20 cellular contexts compared by ENCODE assay signal in genomic region chr6:141752677-141753076, GRCh38.
DNase-seq lines count a peak whose midpoint lies in the region; ATAC-seq and TF ChIP-seq lines count a peak whose summit lies in the region.
"Had no signal": no experiment of that assay in that cellular context is flagged by ENCODE, and none has a peak within 500 bp of the region (broad histone marks: within the 10 kb centered on the region; RNA-seq: fewer than 3 reads in every experiment).

No MANE protein-coding gene starts in this region.

- intact Hi-C loops in left lung (cut with DNase I) = no loop called here

- peak; percentile 74 for ATAC-seq in stimulated activated naive CD8-positive, alpha-beta T cell treated with anti-CD3 and anti-CD28 coated beads, Interleukin-15, amount 100 ng/mL, for 72 hours
- no peak for ATAC-seq in stimulated activated naive CD8-positive, alpha-beta T cell treated with anti-CD3 and anti-CD28 coated beads, Interleukin-15, Interleukin-2, amounts not matched to agents 100 U/mL and 50 U/mL, for 24 hours
- ATAC-seq in HG02571 (IDR thresholded peaks at IDR 0.05; ENCODE audit: unreplicated experiment) (peak; percentile 76), left lung (no peak)

- no CpG with 5 or more reads among the region's 1 CpG for WGBS in mesenchymal stem cell

- H3K27ac ChIP-seq in Karpas-422 (ENCODE audit: low read length) = no peak overlapping the region
- no peak overlapping the region for H3K27ac ChIP-seq in mesenchymal stem cell (ENCODE audit: low read length, poor library complexity, severe bottlenecking)
- no peak overlapping the region for H3K27ac ChIP-seq in left lung
- H3K27ac ChIP-seq: coronary artery had no signal

- H3K36me3 ChIP-seq in Karpas-422 (ENCODE audit: insufficient read depth, low read length) (no peaks in the 10 kb centered on the region), mesenchymal stem cell (ENCODE audit: control insufficient read depth in 1 of 2, insufficient read depth in 2 of 2, low read depth in 1 of 2, low read length in 2 of 2) (no peaks in the 10 kb centered on the region), left lung (no peaks in the 10 kb centered on the region)

- no peak for TF ChIP-seq CTCF in left lung (IDR thresholded peaks at IDR 0.05)

- no peaks in the 10 kb centered on the region for H3K27me3 Mint-ChIP-seq in stimulated activated naive CD8-positive, alpha-beta T cell treated with anti-CD3 and anti-CD28 coated beads, Interleukin-15, amount 100 ng/mL, for 72 hours
- H3K27me3 Mint-ChIP-seq in T-helper 2 cell treated with Interferon-gamma antibody and Interleukin-4, amounts not matched to agents 5 μg/mL and 100 μg/mL, for 36 hours (ENCODE audit: low read depth) = no peaks in the 10 kb centered on the region
- H3K27me3 Mint-ChIP-seq: IgD-negative memory B cell, type B pancreatic cell had no signal

- H2BK12ac ChIP-seq in mesenchymal stem cell (ENCODE audit: low read length in 2 of 2) = no peak overlapping the region

- peaks cover 16% of the 10 kb centered on the region for H3K4me1 Mint-ChIP-seq in stimulated activated naive CD8-positive, alpha-beta T cell treated with anti-CD3 and anti-CD28 coated beads, Interleukin-15, amount 100 ng/mL, for 72 hours
- no peaks in the 10 kb centered on the region for H3K4me1 Mint-ChIP-seq in T-helper 2 cell treated with Interferon-gamma antibody and Interleukin-4, amounts not matched to agents 5 μg/mL and 100 μg/mL, for 36 hours (ENCODE audit: low read depth)
- H3K4me1 Mint-ChIP-seq: IgD-negative memory B cell, mesothelial cell of epicardium had no signal

- no peak overlapping the region for H3K23ac ChIP-seq in mesenchymal stem cell (ENCODE audit: low read length in 2 of 2)

- no peak overlapping the region for H2BK5ac ChIP-seq in mesenchymal stem cell (ENCODE audit: low read depth, low read length, poor library complexity, severe bottlenecking)

- H3K9me3 Mint-ChIP-seq in stimulated activated naive CD8-positive, alpha-beta T cell treated with anti-CD3 and anti-CD28 coated beads, Interleukin-15, amount 100 ng/mL, for 72 hours = peaks cover 0 to 8% of the 10 kb centered on the region in 2 donors
- H3K9me3 Mint-ChIP-seq in T-helper 2 cell treated with Interferon-gamma antibody and Interleukin-4, amounts not matched to agents 5 μg/mL and 100 μg/mL, for 36 hours = no peaks in the 10 kb centered on the region
- H3K9me3 Mint-ChIP-seq: mesothelial cell of epicardium, type B pancreatic cell had no signal

- DNase-seq in stimulated activated naive CD8-positive, alpha-beta T cell treated with anti-CD3 and anti-CD28 coated beads, Interleukin-15, amount 100 ng/mL, for 72 hours = no peak
- DNase-seq in stimulated activated naive CD8-positive, alpha-beta T cell treated with anti-CD3 and anti-CD28 coated beads, Interleukin-15, Interleukin-2, amounts not matched to agents 100 U/mL and 50 U/mL, for 24 hours = no peak
- DNase-seq in Karpas-422 = peak; percentile 22
- peak; percentile 18 for DNase-seq in mesenchymal stem cell
- DNase-seq in left lung = no peak
- no peak for DNase-seq in T-helper 2 cell treated with Interferon-gamma antibody and Interleukin-4, amounts not matched to agents 5 μg/mL and 100 μg/mL, for 36 hours (ENCODE audit: low spot score)
- no peak for DNase-seq in HK-2 (ENCODE audit: unreplicated experiment)
- DNase-seq: ACHN; activated CD4-positive, alpha-beta T cell treated with anti-CD3 and anti-CD28 coated beads, Interleukin-2, amount 50 U/mL, for 48 hours; activated T-cell treated with anti-CD3 and anti-CD28 coated beads, Interleukin-2, amount 50 U/mL, for 48 hours; GF-D8; glutamatergic neuron; NCI-H1105 treated with DMSO at 0.1 percent for 48 hours; NCI-H2227 treated with DMSO at 0.1 percent for 48 hours; stimulated activated CD4-positive, alpha-beta T cell treated with anti-CD3 and anti-CD28 coated beads, Interleukin-4, amount 100 ng/mL, for 4 hours had no signal

- no peaks in the 10 kb centered on the region for H3K79me2 ChIP-seq in Karpas-422 (ENCODE audit: low read length)

- no peak overlapping the region for H4K8ac ChIP-seq in mesenchymal stem cell (ENCODE audit: low read length)

- H4K20me1 ChIP-seq in Karpas-422 (ENCODE audit: insufficient read depth, low read depth, low read length) = no peaks in the 10 kb centered on the region

- no peak overlapping the region for H3K4ac ChIP-seq in mesenchymal stem cell (ENCODE audit: low read depth in 1 of 2, low read length in 2 of 2)

- H4K91ac ChIP-seq in mesenchymal stem cell (ENCODE audit: low read length) = no peak overlapping the region

- H3K4me2 ChIP-seq in Karpas-422 (ENCODE audit: low read depth, low read length, poor library complexity, severe bottlenecking) (no peak overlapping the region), mesenchymal stem cell (ENCODE audit: low read length, poor library complexity, severe bottlenecking) (no peak overlapping the region)

- no peaks in the 10 kb centered on the region for H3K9me2 ChIP-seq in Karpas-422 (replicated peaks; ENCODE audit: insufficient read depth, low read length)

- peaks cover 5% of the 10 kb centered on the region; the same call in 1 of the 2 replicates for H3K9me3 ChIP-seq in Karpas-422 (ENCODE audit: low read length)
- no peaks in the 10 kb centered on the region for H3K9me3 ChIP-seq in mesenchymal stem cell (ENCODE audit: control insufficient read depth, low read length)
- no peaks in the 10 kb centered on the region for H3K9me3 ChIP-seq in left lung

- no peaks in the 10 kb centered on the region for H3K36me3 Mint-ChIP-seq in T-helper 2 cell treated with Interferon-gamma antibody and Interleukin-4, amounts not matched to agents 5 μg/mL and 100 μg/mL, for 36 hours (ENCODE audit: low read depth)
- H3K36me3 Mint-ChIP-seq: IgD-negative memory B cell, mesothelial cell of epicardium, type B pancreatic cell had no signal

- no peak overlapping the region for H2BK15ac ChIP-seq in mesenchymal stem cell (ENCODE audit: low read depth, poor library complexity, severe bottlenecking)

- no peak overlapping the region for H2BK120ac ChIP-seq in mesenchymal stem cell (ENCODE audit: low read depth, low read length)

- H3K27ac Mint-ChIP-seq in stimulated activated naive CD8-positive, alpha-beta T cell treated with anti-CD3 and anti-CD28 coated beads, Interleukin-15, amount 100 ng/mL, for 72 hours = peak overlapping the region; percentile 55 to 79
- no peak overlapping the region for H3K27ac Mint-ChIP-seq in T-helper 2 cell treated with Interferon-gamma antibody and Interleukin-4, amounts not matched to agents 5 μg/mL and 100 μg/mL, for 36 hours
- H3K27ac Mint-ChIP-seq: IgD-negative memory B cell, mesothelial cell of epicardium, type B pancreatic cell had no signal

- H2AK5ac ChIP-seq in mesenchymal stem cell (ENCODE audit: low read length, severe bottlenecking) = no peak overlapping the region

- no peak overlapping the region for H2AFZ ChIP-seq in Karpas-422 (ENCODE audit: low read length)
- H2AFZ ChIP-seq in mesenchymal stem cell (ENCODE audit: low read depth, low read length) = no peak overlapping the region

- H3K27me3 ChIP-seq in Karpas-422 (ENCODE audit: low read length) = no peaks in the 10 kb centered on the region
- H3K27me3 ChIP-seq in mesenchymal stem cell (ENCODE audit: control insufficient read depth in 1 of 2, insufficient read depth in 1 of 2, low read length in 2 of 2) = no peaks in the 10 kb centered on the region
- no peaks in the 10 kb centered on the region for H3K27me3 ChIP-seq in left lung

- no peak overlapping the region for H3K4me3 Mint-ChIP-seq in stimulated activated naive CD8-positive, alpha-beta T cell treated with anti-CD3 and anti-CD28 coated beads, Interleukin-15, amount 100 ng/mL, for 72 hours
- no peak overlapping the region for H3K4me3 Mint-ChIP-seq in T-helper 2 cell treated with Interferon-gamma antibody and Interleukin-4, amounts not matched to agents 5 μg/mL and 100 μg/mL, for 36 hours
- H3K4me3 Mint-ChIP-seq: IgD-negative memory B cell, mesothelial cell of epicardium, type B pancreatic cell had no signal

- H3K18ac ChIP-seq in mesenchymal stem cell (ENCODE audit: low read depth in 1 of 2, low read length in 2 of 2) = no peak overlapping the region

- H3K14ac ChIP-seq in mesenchymal stem cell (ENCODE audit: low read length in 2 of 2) = no peak overlapping the region

- H3K4me3 ChIP-seq in Karpas-422 (ENCODE audit: low read length) (no peak overlapping the region), mesenchymal stem cell (ENCODE audit: insufficient read depth in 1 of 2, low read depth in 1 of 2, low read length in 2 of 2) (no peak overlapping the region), left lung (no peak overlapping the region)
- H3K4me3 ChIP-seq: coronary artery had no signal

- no peak overlapping the region for H3K9ac ChIP-seq in Karpas-422 (ENCODE audit: low read length)
- no peak overlapping the region for H3K9ac ChIP-seq in mesenchymal stem cell (ENCODE audit: low read length)

- H3K4me1 ChIP-seq in Karpas-422 (ENCODE audit: low read length) (no peaks in the 10 kb centered on the region), mesenchymal stem cell (ENCODE audit: control insufficient read depth, insufficient read depth, low read depth, low read length) (no peaks in the 10 kb centered on the region), left lung (no peaks in the 10 kb centered on the region)

- no peaks in the 10 kb centered on the region for H3K79me1 ChIP-seq in mesenchymal stem cell (replicated peaks; ENCODE audit: low read length, poor library complexity, severe bottlenecking)

Comparison
In these comparisons a context has a peak if more than half of its experiments do, and no peak if none do; other contexts are left out.
1. ATAC-seq: peak in stimulated activated naive CD8-positive, alpha-beta T cell treated with anti-CD3 and anti-CD28 coated beads, Interleukin-15, amount 100 ng/mL, for 72 hours (single experiment) and HG02571 (single experiment); none in stimulated activated naive CD8-positive, alpha-beta T cell treated with anti-CD3 and anti-CD28 coated beads, Interleukin-15, Interleukin-2, amounts not matched to agents 100 U/mL and 50 U/mL, for 24 hours (single experiment) and left lung (single experiment).
2. DNase-seq: peak in Karpas-422 (single experiment) and mesenchymal stem cell (single experiment); none in stimulated activated naive CD8-positive, alpha-beta T cell treated with anti-CD3 and anti-CD28 coated beads, Interleukin-15, amount 100 ng/mL, for 72 hours (0 of 2), stimulated activated naive CD8-positive, alpha-beta T cell treated with anti-CD3 and anti-CD28 coated beads, Interleukin-15, Interleukin-2, amounts not matched to agents 100 U/mL and 50 U/mL, for 24 hours (single experiment), left lung (0 of 2), T-helper 2 cell treated with Interferon-gamma antibody and Interleukin-4, amounts not matched to agents 5 μg/mL and 100 μg/mL, for 36 hours (single experiment) and HK-2 (single experiment).